Comparison of ENCODE assay signal across 18 cellular contexts in genomic region chr7:103996017-103996551, GRCh38. TPM values are rescaled to one million over a fixed set of nuclear protein-coding genes. Genes with fewer than 3 reads are reported as not detected.
DNase-seq lines count a peak whose midpoint lies in the region; ATAC-seq, FAIRE-seq and TF ChIP-seq lines count a peak whose summit lies in the region.
"Had no signal": no experiment of that assay in that cellular context is flagged by ENCODE, and none has a peak within 500 bp of the region (broad histone marks: within the 10 kb centered on the region; RNA-seq: fewer than 3 reads in every experiment).

No MANE protein-coding gene starts in this region.

- peak; percentile 99 for TF ChIP-seq EP300 in K562 (IDR thresholded peaks at IDR 0.05; ENCODE audit: low read length)

- H3K4me3 ChIP-seq in CD8-positive, alpha-beta memory T cell (ENCODE audit: low read length) = no peak overlapping the region
- H3K4me3 ChIP-seq in K562 = no peak overlapping the region
- H3K4me3 ChIP-seq: A549, GM23248 had no signal

- H3K27ac Mint-ChIP-seq in CD8-positive, alpha-beta memory T cell = no peak overlapping the region
- no peak overlapping the region for H3K27ac Mint-ChIP-seq in stimulated activated effector memory CD8-positive, alpha-beta T cell treated with anti-CD3 and anti-CD28 coated beads, Interleukin-12 subunit alpha, Interleukin-12 subunit beta, amount 100 ng/mL, for 72 hours
- H3K27ac Mint-ChIP-seq: CD4-positive, alpha-beta memory T cell had no signal

- H3K36me3 ChIP-seq in CD8-positive, alpha-beta memory T cell (ENCODE audit: insufficient read depth, low read length) = no peaks in the 10 kb centered on the region
- H3K36me3 ChIP-seq in K562 (ENCODE audit: control insufficient read depth, insufficient read depth, low read length) = peaks cover 3% of the 10 kb centered on the region; the same call in 1 of the 3 replicates
- H3K36me3 ChIP-seq: BE2C had no signal

- peak; percentile 97 for FAIRE-seq in K562 (lab: Jason Lieb, UNC)
- FAIRE-seq: A549, H54 had no signal

- POLR2A ChIA-PET in CD8-positive, alpha-beta memory T cell (lab: Charles Lee) = no interaction called here
- POLR2A ChIA-PET in K562 (lab: Yijun Ruan, JAX) = interaction anchor here (0.5 to 1.3 kb wide), 7 partner anchors 9 to 387 kb away, joined by 3 to 6 read pairs (median 3); no protein-coding TSS in a partner anchor

- H3K9me1 ChIP-seq in K562 (ENCODE audit: control insufficient read depth, insufficient read depth, low read length) = no peaks in the 10 kb centered on the region

- intact Hi-C loops in K562 (cut with micrococcal nuclease) = loop anchor here (1.0 to 5.0 kb wide), 3 partner anchors 154 to 334 kb away; no protein-coding TSS in a partner anchor

- WGBS in K562 (ENCODE audit: insufficient coverage, low coverage, missing lambda C conversion rate) = 0% methylated on average over 4 of the region's 4 CpGs

- peak; percentile 91 for ATAC-seq in K562
- ATAC-seq in stimulated activated effector memory CD8-positive, alpha-beta T cell treated with anti-CD3 and anti-CD28 coated beads, Interleukin-12 subunit alpha, Interleukin-12 subunit beta, amount 100 ng/mL, for 72 hours = no peak
- ATAC-seq: A549, HCT116 had no signal

- no peaks in the 10 kb centered on the region for H3K4me1 Mint-ChIP-seq in CD8-positive, alpha-beta memory T cell
- H3K4me1 Mint-ChIP-seq in stimulated activated effector memory CD8-positive, alpha-beta T cell treated with anti-CD3 and anti-CD28 coated beads, Interleukin-12 subunit alpha, Interleukin-12 subunit beta, amount 100 ng/mL, for 72 hours = no peaks in the 10 kb centered on the region
- H3K4me1 Mint-ChIP-seq: CD4-positive, alpha-beta memory T cell had no signal

- H3K36me3 Mint-ChIP-seq in CD8-positive, alpha-beta memory T cell = no peaks in the 10 kb centered on the region
- no peaks in the 10 kb centered on the region for H3K36me3 Mint-ChIP-seq in stimulated activated effector memory CD8-positive, alpha-beta T cell treated with anti-CD3 and anti-CD28 coated beads, Interleukin-12 subunit alpha, Interleukin-12 subunit beta, amount 100 ng/mL, for 72 hours
- H3K36me3 Mint-ChIP-seq: CD4-positive, alpha-beta memory T cell had no signal

- no peaks in the 10 kb centered on the region for H3K4me1 ChIP-seq in CD8-positive, alpha-beta memory T cell (ENCODE audit: insufficient read depth, low read length)
- H3K4me1 ChIP-seq in K562 (replicated peaks in 1 of 2; ENCODE audit: control insufficient read depth in 2 of 2, insufficient read depth in 2 of 2, low read length in 2 of 2) = peaks cover 7 to 44% of the 10 kb centered on the region in 2 experiments
- H3K4me1 ChIP-seq: A549, Caco-2 had no signal

- H3K27me3 Mint-ChIP-seq in CD8-positive, alpha-beta memory T cell = peaks cover 2 to 15% of the 10 kb centered on the region in 2 donors

- no peaks in the 10 kb centered on the region for H3K79me2 ChIP-seq in K562 (ENCODE audit: control insufficient read depth, insufficient read depth, low read length)

- peaks cover 0 to 2% (median 0%) of the 10 kb centered on the region in 5 donors for H3K9me3 Mint-ChIP-seq in CD8-positive, alpha-beta memory T cell
- no peaks in the 10 kb centered on the region for H3K9me3 Mint-ChIP-seq in stimulated activated effector memory CD8-positive, alpha-beta T cell treated with anti-CD3 and anti-CD28 coated beads, Interleukin-12 subunit alpha, Interleukin-12 subunit beta, amount 100 ng/mL, for 72 hours
- H3K9me3 Mint-ChIP-seq: CD4-positive, alpha-beta memory T cell had no signal

- peak; percentile 24 to 27; a peak in 2 of 4 replicates for TF ChIP-seq RAD21 in K562 (CRISPR knock-in tag; conservative IDR thresholded peaks at IDR 0.05 in 1 of 2, IDR thresholded peaks at IDR 0.05 in 1 of 2)

- no peak for TF ChIP-seq CTCF in K562 (IDR thresholded peaks at IDR 0.05 in 2 of 3, conservative IDR thresholded peaks at IDR 0.05 in 1 of 3; ENCODE audit: insufficient read depth in 2 of 3, low read depth in 1 of 3, low read length in 3 of 3)

- no peak for DNase-seq in CD8-positive, alpha-beta memory T cell
- DNase-seq in CMK (ENCODE audit: low read depth) (peak; percentile 89), HUDEP-2 (lab: John Stamatoyannopoulos, UW; ENCODE audit: unreplicated experiment in 76 of 76) (peak in 73 of 76 experiments; percentile 32 to 99 (median 85)), K562 (ENCODE audit: extremely low read depth in 1 of 4, low spot score in 3 of 4) (peak; percentile 96 to 99 (median 96)), superior temporal gyrus (ENCODE audit: extremely low spot score) (no peak), NCI-H2196 (lab: John Stamatoyannopoulos, UW; ENCODE audit: unreplicated experiment) (no peak)
- no peak for DNase-seq in stimulated activated CD8-positive, alpha-beta memory T cell treated with anti-CD3 and anti-CD28 coated beads, Interleukin-4, amount 100 ng/mL, for 48 hours
- no peak for DNase-seq in stimulated activated effector memory CD8-positive, alpha-beta T cell treated with anti-CD3 and anti-CD28 coated beads, Interleukin-12 subunit alpha, Interleukin-12 subunit beta, amount 100 ng/mL, for 72 hours (ENCODE audit: low spot score in 2 of 2)
- DNase-seq: BE2C; Caco-2; CD4-positive, alpha-beta memory T cell; DMS53; GM23248 had no signal

- H3K9ac ChIP-seq in K562 (ENCODE audit: insufficient read depth in 1 of 2, low read depth in 2 of 2, low read length in 2 of 2) = peak overlapping the region in 1 of 2 experiments; percentile 27; a peak in 1 of 4 replicates
- H3K9ac ChIP-seq: GM23248 had no signal

- H4K20me1 ChIP-seq in K562 (replicated peaks; ENCODE audit: control insufficient read depth, insufficient read depth, low read length) = no peaks in the 10 kb centered on the region

- no TSS peak for BruUV-seq in K562 (replicated peaks; lab: Mats Ljungman, UMichigan)

- H3K4me2 ChIP-seq in K562 (ENCODE audit: insufficient read depth, low read length) = peak overlapping the region; percentile 41; the same call in 1 of the 2 replicates
- H3K4me2 ChIP-seq: A549 had no signal

- H3K27me3 ChIP-seq in CD8-positive, alpha-beta memory T cell (ENCODE audit: insufficient read depth, low read length, poor library complexity, severe bottlenecking) = no peaks in the 10 kb centered on the region
- no peaks in the 10 kb centered on the region for H3K27me3 ChIP-seq in K562 (ENCODE audit: control insufficient read depth in 2 of 2, insufficient read depth in 2 of 2, low read length in 2 of 2)
- H3K27me3 ChIP-seq: BE2C had no signal

- peak overlapping the region; percentile 32 for H3K27ac ChIP-seq in CD8-positive, alpha-beta memory T cell (ENCODE audit: low read depth, low read length)
- H3K27ac ChIP-seq in K562 (ENCODE audit: extremely low read depth, low read depth, low read length) = peak overlapping the region; percentile 51
- H3K27ac ChIP-seq: A549, C4-2B, GM23248 had no signal

- CTCF ChIA-PET in CD8-positive, alpha-beta memory T cell (lab: Charles Lee) = no interaction called here
- CTCF ChIA-PET in K562 (lab: Yijun Ruan, JAX; ENCODE audit: low intra/inter-chr PET ratio) = no interaction called here

- H3K9me3 ChIP-seq in CD8-positive, alpha-beta memory T cell (ENCODE audit: low read length) = no peaks in the 10 kb centered on the region
- no peaks in the 10 kb centered on the region for H3K9me3 ChIP-seq in K562 (replicated peaks; ENCODE audit: control insufficient read depth, insufficient read depth, low read depth, low read length)
- H3K9me3 ChIP-seq: A549, BE2C, Caco-2 had no signal

- no peak overlapping the region for H3K4me3 Mint-ChIP-seq in CD8-positive, alpha-beta memory T cell
- H3K4me3 Mint-ChIP-seq in stimulated activated effector memory CD8-positive, alpha-beta T cell treated with anti-CD3 and anti-CD28 coated beads, Interleukin-12 subunit alpha, Interleukin-12 subunit beta, amount 100 ng/mL, for 72 hours = no peak overlapping the region
- H3K4me3 Mint-ChIP-seq: CD4-positive, alpha-beta memory T cell had no signal

- in situ Hi-C loops in K562 (cut with MboI) = loop anchor here (10.0 kb wide), 1 partner anchor 159 kb away; no protein-coding TSS in a partner anchor

- no peak for TF ChIP-seq POLR2A in K562 (conservative IDR thresholded peaks at IDR 0.05)

- peak overlapping the region; percentile 69 for H2AFZ ChIP-seq in K562 (ENCODE audit: low read depth, low read length)
- H2AFZ ChIP-seq: GM23248 had no signal

TF ChIP-seq in K562, 482 proteins besides CTCF, POLR2A, EP300 and RAD21 (continues in another document):
- TF ChIP-seq ZNF583 (CRISPR knock-in tag; IDR thresholded peaks at IDR 0.05) (peak; percentile 96), HDAC3 (IDR thresholded peaks at IDR 0.05; ENCODE audit: borderline replicate concordance, partially characterized antibody) (peak; percentile 99), DLX4 (CRISPR knock-in tag; IDR thresholded peaks at IDR 0.05) (no peak), KDM5B (IDR thresholded peaks at IDR 0.05; ENCODE audit: insufficient replicate concordance, low read depth, low read length) (peak; percentile 27), ETS2 (tag; IDR thresholded peaks at IDR 0.05; ENCODE audit: borderline replicate concordance, poor library complexity, severe bottlenecking) (no peak), CBX1 (IDR thresholded peaks at IDR 0.05; ENCODE audit: low read depth) (no peak), E2F3 (CRISPR knock-in tag; IDR thresholded peaks at IDR 0.05) (peak; percentile 68; the same call in 1 of the 2 replicates)

RNA-seq across cellular contexts. Expression of gene RELN, which starts 6.6 kb away (rescaled TPM):
- total RNA-seq in CD8-positive, alpha-beta memory T cell = not detected
- polyA plus RNA-seq in CD8-positive, alpha-beta memory T cell = not detected
- total RNA-seq in K562 (2011; cell fraction: chromatin; rRNA removed; ENCODE audit: low replicate concordance) = 72.2 and 98.2 TPM in 2 replicates
- total RNA-seq in K562 (2011; cell fraction: nucleolus; rRNA removed) = 75.9 and 76.6 TPM in 2 replicates
- total RNA-seq in K562 (2011; cell fraction: nucleoplasm; rRNA removed) = 90.5 and 107 TPM in 2 replicates
- total RNA-seq in K562 (2014; rRNA removed) (18.1 and 22.3 TPM in 2 replicates), K562 (2014; rRNA removed; fragmentation: Illumina TruSeq; extraction: Trizol) (21.5 and 22.2 TPM in 2 replicates), K562 (2015; rRNA removed; fragmentation: Illumina TruSeq; extraction: Trizol) (16.5 and 17.4 TPM in 2 replicates), K562 (2021) (25.1 and 25.9 TPM in 2 replicates)
- polyA plus RNA-seq in K562 (2011; rRNA removed) (34.2 and 43.2 TPM in 2 replicates), K562 (2014; fragmentation: Illumina TruSeq; extraction: Trizol) (24.4 and 24.5 TPM in 2 replicates), K562 (2014; fragmentation: Nextera tagmentation; extraction: Ambion mirVana) (10 to 100 TPM; 12.9 to 15.3 TPM), K562 (2014; rRNA removed) (17.1 and 23.6 TPM in 2 replicates)
- polyA plus RNA-seq in K562 (2011; cell fraction: cytosol; rRNA removed) = 34.8 and 41.8 TPM in 2 replicates
- 36.2 TPM in 2 replicates for polyA plus RNA-seq in K562 (2011; cell fraction: nucleus; rRNA removed)
- polyA plus RNA-seq in K562 (2012) = 19.0 and 23.5 TPM in 2 replicates
- 162 and 229 TPM in 2 replicates for polyA minus RNA-seq in K562 (2011; rRNA and poly(A)+ RNA removed)
- polyA minus RNA-seq in K562 (2011; cell fraction: cytosol; rRNA and poly(A)+ RNA removed) = 65.4 and 75.6 TPM in 2 replicates
- 45.0 and 71.8 TPM in 2 replicates for polyA minus RNA-seq in K562 (2011; cell fraction: nucleus; rRNA and poly(A)+ RNA removed)
- total RNA-seq: CD4-positive, alpha-beta memory T cell; HT-29 had no signal
- polyA plus RNA-seq: A549; CD4-positive, alpha-beta memory T cell had no signal

Comparison
In these comparisons a context has a peak if more than half of its experiments do, and no peak if none do; other contexts are left out.
1. DNase-seq: peak in CMK (single experiment), HUDEP-2 (73 of 76) and K562 (4 of 4); none in CD8-positive, alpha-beta memory T cell (0 of 5), superior temporal gyrus (single experiment), stimulated activated CD8-positive, alpha-beta memory T cell treated with anti-CD3 and anti-CD28 coated beads, Interleukin-4, amount 100 ng/mL, for 48 hours (single experiment), stimulated activated effector memory CD8-positive, alpha-beta T cell treated with anti-CD3 and anti-CD28 coated beads, Interleukin-12 subunit alpha, Interleukin-12 subunit beta, amount 100 ng/mL, for 72 hours (0 of 2) and NCI-H2196 (single experiment).
2. RNA of gene RELN, which starts 6.6 kb away (total RNA-seq): 16.5 to 107 TPM in K562; not detected in CD8-positive, alpha-beta memory T cell; every median in the first group is over 10 times any median in the second.